ENCODE assay signal across 33 cellular contexts in genomic region chr1:170122366-170122765, GRCh38. TPM values are rescaled to one million over a fixed set of nuclear protein-coding genes. Genes with fewer than 3 reads are reported as not detected.
"Had no signal": no experiment of that assay in that cellular context is flagged by ENCODE, and none has a peak within 500 bp of the region (broad histone marks: within the 10 kb centered on the region; RNA-seq: fewer than 3 reads in every experiment).

No MANE protein-coding gene starts in this region.

- H3K27me3 Mint-ChIP-seq: stimulated activated memory B cell treated with anti-CD40 and anti-IgM and Interleukin-4, amounts not matched to agents 10 μg/mL and 1 μg/mL and 100 μg/mL, for 72 hours; type B pancreatic cell had no signal

- H3K4me1 Mint-ChIP-seq: stimulated activated memory B cell treated with anti-CD40 and anti-IgM and Interleukin-4, amounts not matched to agents 10 μg/mL and 1 μg/mL and 100 μg/mL, for 72 hours had no signal

- H3K4me3 ChIP-seq: stomach, suprapubic skin, testis, thoracic aorta, thyroid gland, tibial artery, tibial nerve, transverse colon, upper lobe of left lung, upper lobe of right lung, uterus, vagina had no signal

- H3K36me3 ChIP-seq: stomach, suprapubic skin, thoracic aorta, thyroid gland, tibial artery, tibial nerve, transverse colon, upper lobe of left lung, upper lobe of right lung, uterus, vagina had no signal

- H3K4me1 ChIP-seq: stomach, suprapubic skin, testis, thyroid gland, tibial artery, tibial nerve, transverse colon, upper lobe of left lung, upper lobe of right lung, uterus, vagina had no signal

- ATAC-seq: stimulated activated effector memory CD8-positive, alpha-beta T cell treated with anti-CD3 and anti-CD28 coated beads, Interleukin-12 subunit alpha, Interleukin-12 subunit beta, amount 100 ng/mL, for 72 hours; stimulated activated memory B cell treated with anti-CD40 and anti-IgM and Interleukin-4, amounts not matched to agents 10 μg/mL and 1 μg/mL and 100 μg/mL, for 72 hours; stimulated activated naive B cell treated with anti-CD40 and anti-IgM and Interleukin-4, amounts not matched to agents 10 μg/mL and 1 μg/mL and 100 μg/mL, for 72 hours; stimulated activated naive CD8-positive, alpha-beta T cell treated with anti-CD3 and anti-CD28 coated beads, Interleukin-15, amount 100 ng/mL, for 72 hours; stimulated activated naive CD8-positive, alpha-beta T cell treated with anti-CD3 and anti-CD28 coated beads, Interleukin-15, Interleukin-2, amounts not matched to agents 100 U/mL and 50 U/mL, for 24 hours; upper lobe of right lung had no signal

- DNase-seq: stimulated activated CD4-positive, alpha-beta T cell treated with anti-CD3 and anti-CD28 coated beads, Interleukin-2, amount 100 ng/mL, for 48 hours; stimulated activated CD4-positive, alpha-beta T cell treated with anti-CD3 and anti-CD28 coated beads, Interleukin-4, amount 100 ng/mL, for 1 hour; stimulated activated CD4-positive, alpha-beta T cell treated with anti-CD3 and anti-CD28 coated beads, Interleukin-4, amount 100 ng/mL, for 24 hours; stimulated activated CD4-positive, alpha-beta T cell treated with anti-CD3 and anti-CD28 coated beads, Interleukin-4, amount 100 ng/mL, for 4 hours; stimulated activated CD8-positive, alpha-beta memory T cell treated with anti-CD3 and anti-CD28 coated beads, Interleukin-4, amount 100 ng/mL, for 48 hours; stimulated activated naive B cell treated with anti-CD40 and anti-IgM and Interleukin-4, amounts not matched to agents 10 μg/mL and 1 μg/mL and 100 μg/mL, for 72 hours; stimulated activated naive CD4-positive, alpha-beta T cell; stimulated activated naive CD4-positive, alpha-beta T cell treated with Interleukin-2 at 50 U/mL for 16 hours; stimulated activated naive CD8-positive, alpha-beta T cell treated with anti-CD3 and anti-CD28 coated beads, Interleukin-15, amount 100 ng/mL, for 72 hours; stimulated activated naive CD8-positive, alpha-beta T cell treated with anti-CD3 and anti-CD28 coated beads, Interleukin-15, Interleukin-2, amounts not matched to agents 100 U/mL and 50 U/mL, for 24 hours; stomach; substantia nigra; testis; thyroid gland; tibial artery; transverse colon; trophoblast cell; upper lobe of left lung; upper lobe of right lung; uterus had no signal

- H3K27ac ChIP-seq: stomach, suprapubic skin, testis, thoracic aorta, thyroid gland, tibial artery, tibial nerve, transverse colon, upper lobe of left lung, upper lobe of right lung, uterus, vagina had no signal

- H3K27ac Mint-ChIP-seq: stimulated activated effector memory CD8-positive, alpha-beta T cell treated with anti-CD3 and anti-CD28 coated beads, Interleukin-12 subunit alpha, Interleukin-12 subunit beta, amount 100 ng/mL, for 72 hours; stimulated activated memory B cell treated with anti-CD40 and anti-IgM and Interleukin-4, amounts not matched to agents 10 μg/mL and 1 μg/mL and 100 μg/mL, for 72 hours; stimulated activated naive B cell treated with anti-CD40 and anti-IgM and Interleukin-4, amounts not matched to agents 10 μg/mL and 1 μg/mL and 100 μg/mL, for 72 hours; stimulated activated naive CD8-positive, alpha-beta T cell treated with anti-CD3 and anti-CD28 coated beads, Interleukin-15, amount 100 ng/mL, for 72 hours; stimulated activated naive CD8-positive, alpha-beta T cell treated with anti-CD3 and anti-CD28 coated beads, Interleukin-15, Interleukin-2, amounts not matched to agents 100 ng/mL and 50 ng/mL, for 24 hours; type B pancreatic cell had no signal

- H3K36me3 Mint-ChIP-seq: stimulated activated effector memory CD8-positive, alpha-beta T cell treated with anti-CD3 and anti-CD28 coated beads, Interleukin-12 subunit alpha, Interleukin-12 subunit beta, amount 100 ng/mL, for 72 hours; stimulated activated memory B cell treated with anti-CD40 and anti-IgM and Interleukin-4, amounts not matched to agents 10 μg/mL and 1 μg/mL and 100 μg/mL, for 72 hours; type B pancreatic cell had no signal

- H3K4me3 Mint-ChIP-seq: stimulated activated effector memory CD8-positive, alpha-beta T cell treated with anti-CD3 and anti-CD28 coated beads, Interleukin-12 subunit alpha, Interleukin-12 subunit beta, amount 100 ng/mL, for 72 hours; stimulated activated memory B cell treated with anti-CD40 and anti-IgM and Interleukin-4, amounts not matched to agents 10 μg/mL and 1 μg/mL and 100 μg/mL, for 72 hours; stimulated activated naive B cell treated with anti-CD40 and anti-IgM and Interleukin-4, amounts not matched to agents 10 μg/mL and 1 μg/mL and 100 μg/mL, for 72 hours; stimulated activated naive CD8-positive, alpha-beta T cell treated with anti-CD3 and anti-CD28 coated beads, Interleukin-15, amount 100 ng/mL, for 72 hours; stimulated activated naive CD8-positive, alpha-beta T cell treated with anti-CD3 and anti-CD28 coated beads, Interleukin-15, Interleukin-2, amounts not matched to agents 100 ng/mL and 50 ng/mL, for 24 hours; type B pancreatic cell had no signal

- H3K9me3 Mint-ChIP-seq: stimulated activated naive CD8-positive, alpha-beta T cell treated with anti-CD3 and anti-CD28 coated beads, Interleukin-15, amount 100 ng/mL, for 72 hours had no signal

- H3K9me3 ChIP-seq: stomach, suprapubic skin, testis, thoracic aorta, thyroid gland, tibial artery, tibial nerve, transverse colon, upper lobe of left lung, upper lobe of right lung, uterus, vagina had no signal

- FAIRE-seq: urothelium cell line had no signal

- H3K27me3 ChIP-seq: stomach, suprapubic skin, testis, thyroid gland, tibial artery, tibial nerve, transverse colon, upper lobe of left lung, upper lobe of right lung, uterus, vagina had no signal

RNA-seq across cellular contexts. Expression of gene NTMT2, which starts 23.4 kb away (rescaled TPM):
- total RNA-seq: stomach, subcutaneous adipose tissue, suprapubic skin, thoracic aorta, thyroid gland, tibial nerve, transverse colon, upper lobe of left lung, upper lobe of right lung, ureter, uterus, vagina had no signal
- polyA plus RNA-seq: stomach, thymus, urinary bladder had no signal
